In genomic region chr2:24009680-24010476, GRCh38 we compare ENCODE assay signal across 9 cellular contexts. TPM values are rescaled to one million over a fixed set of nuclear protein-coding genes. Genes with fewer than 3 reads are reported as not detected.
DNase-seq lines count a peak whose midpoint lies in the region; ATAC-seq and TF ChIP-seq lines count a peak whose summit lies in the region.
"Had no signal": no experiment of that assay in that cellular context is flagged by ENCODE, and none has a peak within 500 bp of the region (broad histone marks: within the 10 kb centered on the region; RNA-seq: fewer than 3 reads in every experiment).

Gene MFSD2B (plus strand): TSS chr2:24010085. CDS start chr2:24010097, 12 bp downstream.

- H3K36me3 Mint-ChIP-seq in nephron progenitor cell (ENCODE audit: low read depth) = peaks cover 4% of the 10 kb centered on the region

- H3K4me3 Mint-ChIP-seq in nephron progenitor cell = peak within 1 kb of the TSS; percentile 65

- peak; percentile 45; the same call in 2 of the 3 replicates for ATAC-seq in RWPE2 (ENCODE audit: low read depth)
- no peak for ATAC-seq in HG03108 (IDR thresholded peaks at IDR 0.05; ENCODE audit: unreplicated experiment)

- no peak for TF ChIP-seq POLR2A in adrenal gland (IDR thresholded peaks at IDR 0.05)

- H3K36me3 ChIP-seq in BJ (ENCODE audit: control insufficient read depth, insufficient read depth, low read length) (no peaks in the 10 kb centered on the region), RWPE2 (ENCODE audit: low read depth) (no peaks in the 10 kb centered on the region), adrenal gland (replicated peaks in 1 of 2) (no peaks in the 10 kb centered on the region)

- DNase-seq in BJ (ENCODE audit: low read depth) = no peak
- DNase-seq in RWPE2 (ENCODE audit: low spot score) = no peak
- DNase-seq in fibroblast of villous mesenchyme (ENCODE audit: low read depth) = no peak
- peak; percentile 44 for DNase-seq in nephron progenitor cell
- DNase-seq in posterior cingulate gyrus = no peak
- DNase-seq in adrenal gland = no peak
- no peak for DNase-seq in middle frontal gyrus (ENCODE audit: extremely low spot score, low spot score)
- DNase-seq: stimulated activated CD4-positive, alpha-beta T cell treated with anti-CD3 and anti-CD28 coated beads, Interleukin-2, amount 100 ng/mL, for 24 hours had no signal

- peaks cover 3% of the 10 kb centered on the region for H3K9me3 Mint-ChIP-seq in nephron progenitor cell

- POLR2A ChIA-PET in BJ (lab: Charles Lee) = no interaction called here

- CTCF ChIA-PET in BJ (lab: Yijun Ruan, JAX) = interaction anchor here (0.9 to 1.0 kb wide), 2 partner anchors 74 to 83 kb away, joined by 3 to 4 read pairs; partner anchors contain the start of gene ATAD2B

- peak within 1 kb of the TSS; percentile 39 for H3K4me3 ChIP-seq in BJ (ENCODE audit: low read depth, low read length)
- peak within 1 kb of the TSS; percentile 18 for H3K4me3 ChIP-seq in RWPE2 (ENCODE audit: severe bottlenecking)
- H3K4me3 ChIP-seq in fibroblast of villous mesenchyme (ENCODE audit: low read depth, low read length) = peak within 1 kb of the TSS; percentile 58
- H3K4me3 ChIP-seq in adrenal gland = peak within 1 kb of the TSS in 1 of 4 donors; percentile 58

- H3K4me1 Mint-ChIP-seq in nephron progenitor cell = peaks cover 15% of the 10 kb centered on the region

- WGBS in adrenal gland, 4 donors = 3 to 34% (median 4%) methylated on average over 4 to 75 of the region's 75 CpGs

- H3K27ac ChIP-seq in RWPE2 (ENCODE audit: poor library complexity, severe bottlenecking) (no peak within 1 kb of the TSS), adrenal gland (no peak within 1 kb of the TSS)

- no peak for TF ChIP-seq CTCF in BJ (IDR thresholded peaks at IDR 0.05; ENCODE audit: insufficient read depth, low read depth, low read length)
- no peak for TF ChIP-seq CTCF in RWPE2 (IDR thresholded peaks at IDR 0.05; ENCODE audit: poor library complexity, severe bottlenecking)
- TF ChIP-seq CTCF in fibroblast of villous mesenchyme (IDR thresholded peaks at IDR 0.05; ENCODE audit: insufficient read depth, low read depth, low read length) = no peak
- TF ChIP-seq CTCF in nephron progenitor cell (IDR thresholded peaks at IDR 0.05) = no peak
- no peak for TF ChIP-seq CTCF in adrenal gland (IDR thresholded peaks at IDR 0.05)

- no peak within 1 kb of the TSS for H3K27ac Mint-ChIP-seq in nephron progenitor cell

- H3K4me1 ChIP-seq in RWPE2 (ENCODE audit: insufficient read depth, poor library complexity, severe bottlenecking) = peaks cover 6% of the 10 kb centered on the region
- H3K4me1 ChIP-seq in adrenal gland (replicated peaks in 1 of 2) = peaks cover 0 to 11% of the 10 kb centered on the region in 2 donors

- H3K27me3 Mint-ChIP-seq in nephron progenitor cell (ENCODE audit: low read depth, poor library complexity) = peaks cover 53% of the 10 kb centered on the region

- intact Hi-C loops in posterior cingulate gyrus (cut with DNase I) = no loop called here
- intact Hi-C loops in adrenal gland (cut with DNase I) = no loop called here

- no peaks in the 10 kb centered on the region for H3K9me3 ChIP-seq in RWPE2 (ENCODE audit: severe bottlenecking)
- no peaks in the 10 kb centered on the region for H3K9me3 ChIP-seq in adrenal gland (replicated peaks in 1 of 3)

- H3K27me3 ChIP-seq in BJ (ENCODE audit: control insufficient read depth, insufficient read depth, low read length) (no peaks in the 10 kb centered on the region), RWPE2 (ENCODE audit: insufficient read depth, poor library complexity, severe bottlenecking) (no peaks in the 10 kb centered on the region), adrenal gland (peaks cover 13% of the 10 kb centered on the region)

RNA-seq across cellular contexts. Expression of gene MFSD2B, which starts in this region (rescaled TPM):
- polyA plus RNA-seq in BJ (2011; rRNA removed) (0.06 and 0.10 TPM in 2 replicates), adrenal gland (under 1 TPM in 2 of 3 donors, not detected in 1; 0.03 to 0.16 TPM)
- 0.05 TPM in 1 of 2 replicates, not detected in the other for polyA minus RNA-seq in BJ (2011; rRNA and poly(A)+ RNA removed)
- total RNA-seq in fibroblast of villous mesenchyme (under 0.01 and 0.32 TPM in 2 replicates), adrenal gland (under 1 TPM in 2 of 8 donors, not detected in 6; 0.30 to 0.61 TPM)
